In genomic region chr2:215917953-215918620, GRCh38 we compare ENCODE assay signal across 9 cellular contexts.
A peak's percentile ranks its signal among the peaks of the same experiment; 100 is the strongest.
DNase-seq lines count a peak whose midpoint lies in the region; ATAC-seq, FAIRE-seq and TF ChIP-seq lines count a peak whose summit lies in the region.
"Had no signal": no experiment of that assay in that cellular context is flagged by ENCODE, and none has a peak within 500 bp of the region (broad histone marks: within the 10 kb centered on the region; RNA-seq: fewer than 3 reads in every experiment).

No MANE protein-coding gene starts in this region.

- no peak overlapping the region for H3K27ac Mint-ChIP-seq in CD4-positive, alpha-beta T cell
- H3K27ac Mint-ChIP-seq: activated naive CD8-positive, alpha-beta T cell had no signal

- H3K9ac ChIP-seq in adipocyte (ENCODE audit: low read length), result peak overlapping the region; percentile 69

- no peaks in the 10 kb centered on the region for H3K79me2 ChIP-seq in ACC112 (ENCODE audit: control insufficient read depth, insufficient read depth, low read length, unreplicated experiment)

- no peaks in the 10 kb centered on the region for H3K36me3 Mint-ChIP-seq in CD4-positive, alpha-beta T cell (ENCODE audit: low read depth)
- H3K36me3 Mint-ChIP-seq: activated naive CD8-positive, alpha-beta T cell had no signal

- no peaks in the 10 kb centered on the region for H3K9me3 ChIP-seq in adipocyte (ENCODE audit: control insufficient read depth, low read length)
- no peaks in the 10 kb centered on the region for H3K9me3 ChIP-seq in CD4-positive, alpha-beta T cell (ENCODE audit: control insufficient read depth, low read length)

- no peaks in the 10 kb centered on the region for H3K9me3 Mint-ChIP-seq in CD4-positive, alpha-beta T cell

- FAIRE-seq in H54 (lab: Jason Lieb, UNC), result no peak

- DNase-seq in GM19238 (ENCODE audit: insufficient read length, low spot score) (peak; percentile 27), adipocyte (ENCODE audit: low read depth) (peak; percentile 87), omental fat pad (ENCODE audit: low spot score) (no peak), AML-193 (lab: John Stamatoyannopoulos, UW) (no peak), H54 (ENCODE audit: insufficient read length, low spot score) (no peak)
- DNase-seq in CD4-positive, alpha-beta T cell, result no peak

- H3K27ac ChIP-seq in ACC112 (ENCODE audit: low read depth, low read length), result peak overlapping the region; percentile 35
- H3K27ac ChIP-seq in CD4-positive, alpha-beta T cell (ENCODE audit: low read depth, low read length), result no peak overlapping the region

- peaks cover 20% of the 10 kb centered on the region for H3K4me1 ChIP-seq in ACC112 (ENCODE audit: control insufficient read depth, insufficient read depth, low read length, unreplicated experiment)
- H3K4me1 ChIP-seq in adipocyte (ENCODE audit: control insufficient read depth, insufficient read depth, low read length), result peaks cover 32% of the 10 kb centered on the region

- H3K36me3 ChIP-seq in ACC112 (ENCODE audit: insufficient read depth, low read length) (no peaks in the 10 kb centered on the region), adipocyte (ENCODE audit: control insufficient read depth, insufficient read depth, low read length, severe bottlenecking) (no peaks in the 10 kb centered on the region)

- CTCF ChIA-PET in CD4-positive, alpha-beta T cell (lab: Charles Lee), result no interaction called here

- ATAC-seq in HG03095 (IDR thresholded peaks at IDR 0.05; ENCODE audit: unreplicated experiment) (peak; percentile 78), omental fat pad (ENCODE audit: low FRiP score) (peak; percentile 35)
- ATAC-seq in CD4-positive, alpha-beta T cell (ENCODE audit: poor library complexity), result no peak

- no peak overlapping the region for H3K4me3 Mint-ChIP-seq in CD4-positive, alpha-beta T cell
- H3K4me3 Mint-ChIP-seq: activated naive CD8-positive, alpha-beta T cell had no signal

- no peak for TF ChIP-seq POLR2A in H54 (IDR thresholded peaks at IDR 0.05; ENCODE audit: low read depth, low read length)

- peaks cover 4% of the 10 kb centered on the region for H3K27me3 Mint-ChIP-seq in CD4-positive, alpha-beta T cell

- no peaks in the 10 kb centered on the region for H3K4me1 Mint-ChIP-seq in CD4-positive, alpha-beta T cell (ENCODE audit: low read depth)

- intact Hi-C loops in CD4-positive, alpha-beta T cell (cut with DNase I, micrococcal nuclease), result no loop called here

- peak overlapping the region; percentile 79 for H2AFZ ChIP-seq in ACC112 (ENCODE audit: low read length, unreplicated experiment)

- POLR2A ChIA-PET in CD4-positive, alpha-beta T cell (lab: Charles Lee), result no interaction called here

- H3K4me3 ChIP-seq in ACC112 (ENCODE audit: low read depth, low read length) (peak overlapping the region; percentile 15; the same call in 1 of the 2 replicates), adipocyte (ENCODE audit: low read length) (peak overlapping the region; percentile 49)

- no peak for TF ChIP-seq CTCF in omental fat pad (IDR thresholded peaks at IDR 0.05)
- TF ChIP-seq CTCF in CD4-positive, alpha-beta T cell (IDR thresholded peaks at IDR 0.05), result no peak

- H3K27me3 ChIP-seq in ACC112 (ENCODE audit: insufficient read depth, low read length) (no peaks in the 10 kb centered on the region), adipocyte (replicated peaks; ENCODE audit: control insufficient read depth, insufficient read depth, low read length) (no peaks in the 10 kb centered on the region)
- H3K27me3 ChIP-seq in CD4-positive, alpha-beta T cell (ENCODE audit: control insufficient read depth, insufficient read depth, low read length), result no peaks in the 10 kb centered on the region

Comparison
In these comparisons a context has a peak if more than half of its experiments do, and no peak if none do; other contexts are left out.
1. DNase-seq: peak in GM19238 (single experiment) and adipocyte (single experiment); none in omental fat pad (single experiment), AML-193 (0 of 2), CD4-positive, alpha-beta T cell (0 of 10) and H54 (single experiment).